ENCODE assay signal across 21 cellular contexts in the genomic region with DNA sequence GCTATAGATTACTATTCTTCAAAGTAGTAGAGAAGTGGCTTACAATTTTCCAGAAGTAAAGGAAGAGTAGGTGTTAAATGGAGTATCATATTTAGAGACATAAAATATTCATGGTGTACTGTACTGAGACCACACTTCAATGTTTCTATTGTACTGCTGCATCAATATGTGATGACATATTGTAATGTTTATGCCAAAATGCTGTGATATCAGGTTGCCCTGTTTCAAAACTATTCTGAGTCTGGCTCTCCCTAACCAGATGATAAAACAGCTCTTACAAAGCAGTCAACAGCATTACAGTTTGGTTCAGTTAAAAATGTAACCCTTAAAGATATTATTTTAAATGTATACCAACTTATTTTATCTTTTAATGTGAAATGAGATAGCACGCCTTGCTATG. TPM values are rescaled to one million over a fixed set of nuclear protein-coding genes. Genes with fewer than 3 reads are reported as not detected.
"Had no signal": no experiment of that assay in that cellular context is flagged by ENCODE, and none has a peak within 500 bp of the region (broad histone marks: within the 10 kb centered on the region; RNA-seq: fewer than 3 reads in every experiment).

No MANE protein-coding gene starts in this region.

- DNase-seq: activated CD4-positive, alpha-beta T cell treated with anti-CD3 and anti-CD28 coated beads, Interleukin-2, amount 50 U/mL, for 1 hour; activated CD8-positive, alpha-beta memory T cell treated with anti-CD3 and anti-CD28 coated beads for 24 hours; activated gamma-delta T cell treated with Interleukin-2 at 50 U/mL for 16 hours; activated naive CD8-positive, alpha-beta T cell treated with anti-CD3 and anti-CD28 coated beads, Interleukin-2, amount 10 ng/mL, durations not matched to agents 7 days and 5 days; aorta; endodermal cell; foreskin keratinocyte; head of caudate nucleus; left cardiac atrium; naive B cell; pancreas; stimulated activated CD4-positive, alpha-beta T cell treated with anti-CD3 and anti-CD28 coated beads, Interleukin-4, amount 100 ng/mL, for 4 hours; stimulated activated CD8-positive, alpha-beta memory T cell treated with anti-CD3 and anti-CD28 coated beads, Interleukin-4, amount 100 ng/mL, for 48 hours; stimulated activated naive CD4-positive, alpha-beta T cell treated with Interleukin-2 at 50 U/mL for 16 hours; T1000; transverse colon had no signal

- H3K27me3 ChIP-seq: foreskin keratinocyte, pancreas, transverse colon had no signal

- H3K9me3 ChIP-seq: pancreas, transverse colon had no signal

- H3K4me3 ChIP-seq: pancreas, transverse colon had no signal

- H3K27ac ChIP-seq: foreskin keratinocyte, pancreas, transverse colon had no signal

RNA-seq across cellular contexts. Expression of a gene that starts 30.8 kb away (rescaled TPM):
- total RNA-seq: activated naive CD8-positive, alpha-beta T cell treated with anti-CD3 and anti-CD28 coated beads, Interleukin-2, amount 10 ng/mL, durations not matched to agents 7 days and 5 days; bronchial epithelial cell; dermis microvascular lymphatic vessel endothelial cell; epithelial cell of proximal tubule; foreskin keratinocyte; left cardiac atrium; lung microvascular endothelial cell; transverse colon had no signal
- polyA plus RNA-seq: aorta, foreskin keratinocyte, immature natural killer cell had no signal
